In the genomic region with DNA sequence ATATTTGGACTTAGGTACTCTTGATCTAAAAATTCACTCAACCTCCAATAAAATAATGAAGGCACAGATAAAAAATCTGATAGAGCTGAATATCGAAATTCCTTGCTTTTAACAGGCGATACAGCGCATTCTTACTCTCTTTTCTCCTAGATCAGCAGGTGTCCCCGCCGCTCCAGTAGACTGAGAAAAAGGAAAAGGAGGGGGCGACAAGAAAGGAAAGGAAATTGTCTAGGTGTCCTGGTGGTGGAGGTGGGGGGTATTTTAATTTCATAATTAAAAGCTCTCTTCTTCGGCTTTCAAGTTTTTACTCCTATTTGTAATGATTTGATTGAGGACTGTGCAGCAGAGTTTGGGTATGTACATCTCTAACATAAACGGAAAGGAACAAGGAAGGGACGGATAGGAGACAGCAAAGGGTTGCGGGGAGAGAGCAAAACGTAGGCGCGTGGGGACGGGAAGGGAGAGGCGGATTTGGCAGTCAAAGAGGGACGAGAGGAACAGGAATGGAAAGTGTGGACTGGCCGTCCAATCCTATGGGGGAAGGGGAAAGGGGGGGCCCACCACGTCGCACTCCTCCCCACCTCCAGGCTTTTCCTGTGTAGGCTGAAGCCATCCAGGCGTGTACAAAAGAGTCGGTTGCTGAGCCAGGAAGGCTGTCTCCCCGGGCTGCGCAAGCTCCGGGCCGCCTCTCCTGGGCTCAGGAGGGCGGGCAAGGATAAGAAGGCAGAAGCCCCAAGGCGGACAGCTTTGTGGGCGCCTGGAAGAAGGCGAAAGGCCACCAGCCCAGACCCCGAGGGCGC, we compare ENCODE assay signal across 8 cellular contexts. TPM values are rescaled to one million over a fixed set of nuclear protein-coding genes. Genes with fewer than 3 reads are reported as not detected.
DNase-seq lines count a peak whose midpoint lies in the region; ATAC-seq and TF ChIP-seq lines count a peak whose summit lies in the region.

No MANE protein-coding gene starts in this region.

- H3K4me1 ChIP-seq in adrenal gland (replicated peaks in 1 of 2) (peaks cover 0 to 22% of the 10 kb centered on the region in 2 donors), cardiac muscle cell (ENCODE audit: low read depth) (peaks cover 7% of the 10 kb centered on the region), osteoblast (ENCODE audit: insufficient read depth, low read length) (peaks cover 18% of the 10 kb centered on the region)

- H2AFZ ChIP-seq in osteoblast (ENCODE audit: low read length) = peak overlapping the region; percentile 96

- H3K79me2 ChIP-seq in osteoblast (ENCODE audit: insufficient read depth, low read length) = peaks cover 36% of the 10 kb centered on the region

- peak; percentile 74 to 94 for TF ChIP-seq POLR2A in adrenal gland (IDR thresholded peaks at IDR 0.05)

- H3K9me3 ChIP-seq in adrenal gland (replicated peaks in 1 of 3) (no peaks in the 10 kb centered on the region), cardiac muscle cell (ENCODE audit: low read depth) (no peaks in the 10 kb centered on the region), osteoblast (ENCODE audit: low read depth, low read length) (no peaks in the 10 kb centered on the region)

- peak overlapping the region; percentile 83 for H3K4me2 ChIP-seq in osteoblast (ENCODE audit: insufficient read depth, low read length)

- peak; percentile 38 for ATAC-seq in GM21423 (IDR thresholded peaks at IDR 0.05; ENCODE audit: unreplicated experiment)

- H3K4me3 ChIP-seq in adrenal gland (peak overlapping the region; percentile 73 to 92 (median 79)), cardiac muscle cell (peak overlapping the region; percentile 91), osteoblast (ENCODE audit: insufficient read depth, low read length) (peak overlapping the region; percentile 86)

- H3K27ac ChIP-seq in adrenal gland (peak overlapping the region; percentile 97 to 100 (median 100)), cardiac muscle cell (peak overlapping the region; percentile 98), osteoblast (ENCODE audit: low read depth, low read length) (peak overlapping the region; percentile 96)

- WGBS in adrenal gland, 4 donors = 1 to 2% (median 1%) methylated on average over 21 to 31 of the region's 31 CpGs

- peaks cover 3% of the 10 kb centered on the region for H4K20me1 ChIP-seq in osteoblast (ENCODE audit: insufficient read depth, low read length)

- DNase-seq in DMS79 treated with DMSO at 0.1 percent for 48 hours (lab: John Stamatoyannopoulos, UW) (peak; percentile 66), HT-29 (ENCODE audit: low spot score) (peak; percentile 72), NOMO-1 (lab: John Stamatoyannopoulos, UW; ENCODE audit: unreplicated experiment in 2 of 2) (peak; percentile 44 to 52), adrenal gland (peak; percentile 85 to 94 (median 92)), cardiac muscle cell (ENCODE audit: low read depth in 1 of 2, low spot score in 1 of 2) (peak; percentile 69 to 95), osteoblast (ENCODE audit: insufficient read length, low spot score, missing footprints) (peak; percentile 97)
- DNase-seq in effector CD8-positive, alpha-beta T cell (lab: John Stamatoyannopoulos, UW) = no peak

- no peaks in the 10 kb centered on the region for H3K27me3 ChIP-seq in adrenal gland
- peaks cover 21% of the 10 kb centered on the region for H3K27me3 ChIP-seq in cardiac muscle cell
- no peaks in the 10 kb centered on the region for H3K27me3 ChIP-seq in osteoblast (ENCODE audit: insufficient read depth, low read length)

- no peaks in the 10 kb centered on the region for H3K36me3 ChIP-seq in adrenal gland (replicated peaks in 1 of 2)
- no peaks in the 10 kb centered on the region for H3K36me3 ChIP-seq in cardiac muscle cell
- H3K36me3 ChIP-seq in osteoblast (ENCODE audit: insufficient read depth, low read length) = no peaks in the 10 kb centered on the region

- intact Hi-C loops in adrenal gland (cut with DNase I) = no loop called here

- TF ChIP-seq CTCF in adrenal gland (IDR thresholded peaks at IDR 0.05) (peak in 5 of 6 experiments; percentile 9 to 51 (median 27)), cardiac muscle cell (IDR thresholded peaks at IDR 0.05; ENCODE audit: low read depth, low read length) (no peak), osteoblast (IDR thresholded peaks at IDR 0.05; ENCODE audit: extremely low read depth, low read depth, low read length) (peak; percentile 1)

RNA-seq across cellular contexts. Expression of gene HECTD2, which starts 0.9 kb away (rescaled TPM):
- total RNA-seq in HT-29 (2014; rRNA removed; shearing (Covaris generic)) = 1.7 and 3.7 TPM in 2 replicates
- total RNA-seq in adrenal gland (10 to 100 TPM in 4 of 8 donors, 1 to 10 TPM in 4; 5.4 to 20.3 (median 10.1) TPM), cardiac muscle cell (6.5 and 6.7 TPM in 2 replicates), osteoblast (15.9 and 17.1 TPM in 2 replicates)
- polyA plus RNA-seq in adrenal gland (10 to 100 TPM in 1 of 3 donors, 1 to 10 TPM in 2; 6.8 to 10.1 (median 7.2) TPM), cardiac muscle cell (8.2 and 8.5 TPM in 2 replicates)
